Comparison of ENCODE assay signal across 1 cellular context in genomic region chr4:1013225-1014073, GRCh38.
TF ChIP-seq lines count a peak whose summit lies in the region.

No MANE protein-coding gene starts in this region.

TF ChIP-seq in HepG2, 621 proteins besides CTCF, POLR2A, EP300 and RAD21 (continued from another document):
- no peak for TF ChIP-seq KDM2A (CRISPR knock-in tag; IDR thresholded peaks at IDR 0.05; ENCODE audit: borderline replicate concordance, low read depth)
- TF ChIP-seq ZNF224 (CRISPR knock-in tag; IDR thresholded peaks at IDR 0.05): no peak
- no peak for TF ChIP-seq EEA1 (CRISPR knock-in tag; IDR thresholded peaks at IDR 0.05; ENCODE audit: borderline replicate concordance)
- no peak for TF ChIP-seq HOXA5 (CRISPR knock-in tag; IDR thresholded peaks at IDR 0.05)
- 0 out of 2 replicates have a peak, but pooled peaks have one; percentile 28 for TF ChIP-seq ZNF350 (CRISPR knock-in tag; IDR thresholded peaks at IDR 0.05; ENCODE audit: borderline replicate concordance, low read depth)
- TF ChIP-seq FOXO4 (CRISPR knock-in tag; conservative IDR thresholded peaks at IDR 0.05): no peak
- no peak for TF ChIP-seq MTF1 (CRISPR knock-in tag; IDR thresholded peaks at IDR 0.05)
- TF ChIP-seq ATF2 (CRISPR knock-in tag; IDR thresholded peaks at IDR 0.05): no peak
- 0 out of 2 replicates have a peak, but pooled peaks have one; percentile 62 for TF ChIP-seq ZBTB38 (CRISPR knock-in tag; IDR thresholded peaks at IDR 0.05)
- TF ChIP-seq MXD3 (CRISPR knock-in tag; IDR thresholded peaks at IDR 0.05): no peak
- TF ChIP-seq GABPB1 (CRISPR knock-in tag; IDR thresholded peaks at IDR 0.05): no peak; the same call in 1 of the 2 replicates
- no peak for TF ChIP-seq CBX2 (IDR thresholded peaks at IDR 0.05; ENCODE audit: low read depth, low read length)
- TF ChIP-seq CBX2 (CRISPR knock-in tag; IDR thresholded peaks at IDR 0.05; ENCODE audit: low read depth): no peak
- no peak for TF ChIP-seq ARID2 (CRISPR knock-in tag; IDR thresholded peaks at IDR 0.05; ENCODE audit: borderline replicate concordance)
- TF ChIP-seq ZNF10 (CRISPR knock-in tag; IDR thresholded peaks at IDR 0.05; ENCODE audit: borderline replicate concordance, low read depth): no peak
- TF ChIP-seq ZNF543 (CRISPR knock-in tag; IDR thresholded peaks at IDR 0.05): no peak
- no peak for TF ChIP-seq ZBTB20 (CRISPR knock-in tag; IDR thresholded peaks at IDR 0.05; ENCODE audit: borderline replicate concordance, low read depth)
- TF ChIP-seq SPEN (CRISPR knock-in tag; IDR thresholded peaks at IDR 0.05; ENCODE audit: low read depth): no peak
- no peak for TF ChIP-seq KLF15 (CRISPR knock-in tag; IDR thresholded peaks at IDR 0.05; ENCODE audit: borderline replicate concordance)
- TF ChIP-seq SMARCC2 (IDR thresholded peaks at IDR 0.05): no peak
- TF ChIP-seq MAFF (IDR thresholded peaks at IDR 0.05; ENCODE audit: low read depth, low read length): no peak
- TF ChIP-seq DR1 (CRISPR knock-in tag; IDR thresholded peaks at IDR 0.05): no peak
- TF ChIP-seq BATF2 (CRISPR knock-in tag; IDR thresholded peaks at IDR 0.05): no peak
- no peak for TF ChIP-seq ZNF704 (CRISPR knock-in tag; IDR thresholded peaks at IDR 0.05; ENCODE audit: borderline replicate concordance)
- TF ChIP-seq RBFOX2 (IDR thresholded peaks at IDR 0.05; ENCODE audit: low read depth, low read length): peak; percentile 61
- TF ChIP-seq SRF (IDR thresholded peaks at IDR 0.05; ENCODE audit: low read depth, low read length): peak; percentile 44; the same call in 1 of the 2 replicates
- no peak for TF ChIP-seq ZNF800 (CRISPR knock-in tag; IDR thresholded peaks at IDR 0.05)
- no peak for TF ChIP-seq ZNF326 (CRISPR knock-in tag; IDR thresholded peaks at IDR 0.05; ENCODE audit: borderline replicate concordance)
- TF ChIP-seq ZBTB3 (CRISPR knock-in tag; IDR thresholded peaks at IDR 0.05; ENCODE audit: borderline replicate concordance, low read depth): no peak
- TF ChIP-seq TAF15 (IDR thresholded peaks at IDR 0.05; ENCODE audit: low read depth, low read length, poor library complexity, severe bottlenecking): no peak
